ENCODE assay signal across 1 cellular context in genomic region chr22:20179455-20180244, GRCh38.
A peak's percentile ranks its signal among the peaks of the same experiment; 100 is the strongest.
TF ChIP-seq lines count a peak whose summit lies in the region.

No MANE protein-coding gene starts in this region.

TF ChIP-seq in HEK293, 187 proteins besides CTCF, POLR2A, EP300 and RAD21 (continued from another document):
- TF ChIP-seq HIC1 (tag by site-specific recombination; IDR thresholded peaks at IDR 0.05), result 0 out of 2 replicates have a peak, but pooled peaks have one; percentile 16
